11 cellular contexts compared by ENCODE assay signal in genomic region chr5:140363631-140364471, GRCh38. TPM values are rescaled to one million over a fixed set of nuclear protein-coding genes. Genes with fewer than 3 reads are reported as not detected.
DNase-seq lines count a peak whose midpoint lies in the region; ATAC-seq and TF ChIP-seq lines count a peak whose summit lies in the region.
"Had no signal": no experiment of that assay in that cellular context is flagged by ENCODE, and none has a peak within 500 bp of the region (broad histone marks: within the 10 kb centered on the region; RNA-seq: fewer than 3 reads in every experiment).

No MANE protein-coding gene starts in this region.

- H3K4me1 ChIP-seq in Caco-2 (peaks cover 3% of the 10 kb centered on the region; the same call in 1 of the 2 replicates), OCI-LY3 (ENCODE audit: low read length) (no peaks in the 10 kb centered on the region), endocrine pancreas (ENCODE audit: control insufficient read depth, insufficient read depth, low read length) (no peaks in the 10 kb centered on the region), neural progenitor cell (peaks cover 11% of the 10 kb centered on the region)
- H3K4me1 ChIP-seq: prostate gland had no signal

- H3K4me1 Mint-ChIP-seq in Caco-2 (ENCODE audit: low read depth, unreplicated experiment), result peaks cover under 1% of the 10 kb centered on the region
- H3K4me1 Mint-ChIP-seq in neural progenitor cell, result peaks cover under 1% of the 10 kb centered on the region

- peak overlapping the region; percentile 39 for H3K4me3 Mint-ChIP-seq in Caco-2 (ENCODE audit: unreplicated experiment)
- no peak overlapping the region for H3K4me3 Mint-ChIP-seq in neural progenitor cell

- no peak overlapping the region for H3K4me3 ChIP-seq in Caco-2 (ENCODE audit: low read depth, low read length)
- H3K4me3 ChIP-seq in OCI-LY3 (ENCODE audit: low read length), result peak overlapping the region; percentile 87
- no peak overlapping the region for H3K4me3 ChIP-seq in endocrine pancreas (ENCODE audit: control insufficient read depth, insufficient read depth, low read length)
- H3K4me3 ChIP-seq in neural progenitor cell, result peak overlapping the region; percentile 47

- H3K4me2 ChIP-seq in OCI-LY3 (ENCODE audit: low read length) (peak overlapping the region; percentile 93), neural progenitor cell (peak overlapping the region; percentile 77)

- H3K9me3 ChIP-seq in Caco-2 (no peaks in the 10 kb centered on the region), OCI-LY3 (ENCODE audit: insufficient read depth, low read length) (no peaks in the 10 kb centered on the region), endocrine pancreas (ENCODE audit: control insufficient read depth, low read length) (no peaks in the 10 kb centered on the region), neural progenitor cell (ENCODE audit: low read depth) (no peaks in the 10 kb centered on the region)
- H3K9me3 ChIP-seq: prostate gland had no signal

- peaks cover 4% of the 10 kb centered on the region for H3F3A ChIP-seq in neural progenitor cell (ENCODE audit: low read depth)

- BruUV-seq in Caco-2 (replicated peaks; lab: Mats Ljungman, UMichigan), result no TSS peak

- H3K27me3 Mint-ChIP-seq in Caco-2 (ENCODE audit: insufficient read depth, unreplicated experiment) (no peaks in the 10 kb centered on the region), neural progenitor cell (ENCODE audit: insufficient read depth, low read depth) (peaks cover 2% of the 10 kb centered on the region)

- H3K36me3 Mint-ChIP-seq in Caco-2 (ENCODE audit: insufficient read depth, unreplicated experiment) (no peaks in the 10 kb centered on the region), neural progenitor cell (no peaks in the 10 kb centered on the region)

- H3K79me2 ChIP-seq in OCI-LY3 (ENCODE audit: low read length) (no peaks in the 10 kb centered on the region), neural progenitor cell (ENCODE audit: low read depth) (no peaks in the 10 kb centered on the region)

- no peak for ATAC-seq in GM19324 (IDR thresholded peaks at IDR 0.05; ENCODE audit: low FRiP score, unreplicated experiment)

- intact Hi-C loops in Caco-2 (cut with micrococcal nuclease; ENCODE audit: unreplicated experiment), result no loop called here

- H3K27ac ChIP-seq in OCI-LY3 (ENCODE audit: low read length) (no peak overlapping the region), neural progenitor cell (no peak overlapping the region), RWPE1 (no peak overlapping the region)
- H3K27ac ChIP-seq: prostate gland, VCaP had no signal

- H3K27me3 ChIP-seq in Caco-2 (replicated peaks; ENCODE audit: control insufficient read depth, insufficient read depth, low read length) (no peaks in the 10 kb centered on the region), OCI-LY3 (ENCODE audit: low read depth, low read length) (no peaks in the 10 kb centered on the region), endocrine pancreas (ENCODE audit: control insufficient read depth, insufficient read depth, low read length) (no peaks in the 10 kb centered on the region), neural progenitor cell (peaks cover 9% of the 10 kb centered on the region)

- no peaks in the 10 kb centered on the region for H3K9me3 Mint-ChIP-seq in Caco-2 (ENCODE audit: unreplicated experiment)
- no peaks in the 10 kb centered on the region for H3K9me3 Mint-ChIP-seq in neural progenitor cell

- POLR2A ChIA-PET in Caco-2 (lab: Charles Lee) (interaction anchor here (0.5 kb wide), 1 partner anchor 207 kb away, joined by 3 read pairs; no protein-coding TSS in a partner anchor), RWPE1 (lab: Yijun Ruan, JAX; ENCODE audit: low non-redundant PET) (interaction anchor here (0.5 to 0.6 kb wide), 2 partner anchors 32 to 343 kb away, joined by 4 to 7 read pairs; no protein-coding TSS in a partner anchor)

- no peaks in the 10 kb centered on the region for H3K36me3 ChIP-seq in Caco-2 (ENCODE audit: control insufficient read depth, insufficient read depth, low read length)
- no peaks in the 10 kb centered on the region for H3K36me3 ChIP-seq in OCI-LY3 (replicated peaks; ENCODE audit: low read depth, low read length)
- H3K36me3 ChIP-seq in endocrine pancreas (ENCODE audit: control insufficient read depth, insufficient read depth, low read length), result no peaks in the 10 kb centered on the region
- no peaks in the 10 kb centered on the region for H3K36me3 ChIP-seq in neural progenitor cell
- H3K36me3 ChIP-seq: prostate gland had no signal

- peak overlapping the region; percentile 87; the same call in 1 of the 2 replicates for H2AFZ ChIP-seq in OCI-LY3 (ENCODE audit: low read depth, low read length)
- peak overlapping the region; percentile 97 for H2AFZ ChIP-seq in neural progenitor cell (replicated peaks)

- no peak overlapping the region for H3K27ac Mint-ChIP-seq in Caco-2 (ENCODE audit: unreplicated experiment)
- H3K27ac Mint-ChIP-seq in neural progenitor cell, result no peak overlapping the region

- DNase-seq in Caco-2, result no peak
- no peak for DNase-seq in neural progenitor cell (ENCODE audit: low spot score)
- no peak for DNase-seq in DMS153 treated with DMSO at 0.1 percent for 48 hours (lab: John Stamatoyannopoulos, UW; ENCODE audit: unreplicated experiment)
- DNase-seq in NCI-H2081 (lab: John Stamatoyannopoulos, UW), result no peak
- DNase-seq in RWPE1 (ENCODE audit: low spot score), result no peak
- DNase-seq: NCI-H187 treated with DMSO at 0.1 percent for 48 hours had no signal

- CTCF ChIA-PET in Caco-2 (lab: Charles Lee) (interaction anchor here (0.6 to 1.6 kb wide), 5 partner anchors 9 to 86 kb away, joined by 3 to 11 read pairs (median 4); partner anchors contain the start of gene HBEGF), RWPE1 (lab: Yijun Ruan, JAX) (interaction anchor here (0.6 to 2.4 kb wide), 16 partner anchors 9 to 463 kb away, joined by 3 to 15 read pairs (median 4); no protein-coding TSS in a partner anchor)

- H4K20me1 ChIP-seq in OCI-LY3 (ENCODE audit: insufficient read depth, low read length), result no peaks in the 10 kb centered on the region
- H4K20me1 ChIP-seq in neural progenitor cell (ENCODE audit: low read depth), result no peaks in the 10 kb centered on the region

- H3K9ac ChIP-seq in OCI-LY3 (ENCODE audit: low read length) (peak overlapping the region; percentile 56), endocrine pancreas (ENCODE audit: control insufficient read depth, insufficient read depth, low read length) (peak overlapping the region; percentile 48), neural progenitor cell (no peak overlapping the region)

- TF ChIP-seq CTCF in Caco-2 (IDR thresholded peaks at IDR 0.05; ENCODE audit: insufficient read depth in 1 of 2, low read depth in 1 of 2, low read length in 1 of 2, severe bottlenecking in 1 of 2, unreplicated experiment in 1 of 2) (no peak), OCI-LY3 (IDR thresholded peaks at IDR 0.05; ENCODE audit: low read depth, low read length) (no peak), neural progenitor cell (IDR thresholded peaks at IDR 0.05) (no peak), RWPE1 (conservative IDR thresholded peaks at IDR 0.05; ENCODE audit: low read depth) (no peak)

RNA-seq across cellular contexts. Expression of gene SLC4A9, which starts 3.9 kb away (rescaled TPM):
- total RNA-seq in Caco-2 (2022) (0.11 and 0.35 TPM in 2 replicates), neural progenitor cell (ENCODE audit: low replicate concordance) (not detected in 2 replicates)
- total RNA-seq: prostate gland had no signal

RNA-seq across cellular contexts. Expression of gene HBEGF, which starts 17.4 kb away (rescaled TPM):
- 5.2 and 5.8 TPM in 2 replicates for total RNA-seq in Caco-2 (2022)
- total RNA-seq in neural progenitor cell (ENCODE audit: low replicate concordance), result 2.4 and 3.4 TPM in 2 replicates

RNA-seq across cellular contexts. Expression of gene ANKHD1, which starts 37.8 kb away (rescaled TPM):
- 130 and 134 TPM in 2 replicates for total RNA-seq in Caco-2 (2022)
- 83.4 and 110 TPM in 2 replicates for total RNA-seq in neural progenitor cell (ENCODE audit: low replicate concordance)

Comparison
In these comparisons a context has a peak if more than half of its experiments do, and no peak if none do; other contexts are left out.
1. H3K4me3 ChIP-seq: peak in OCI-LY3 (single experiment) and neural progenitor cell (single experiment); none in Caco-2 (single experiment) and endocrine pancreas (single experiment).